In genomic region chr10:78378192-78378591, GRCh38 we compare ENCODE assay signal across 15 cellular contexts.
"Had no signal": no experiment of that assay in that cellular context is flagged by ENCODE, and none has a peak within 500 bp of the region (broad histone marks: within the 10 kb centered on the region; RNA-seq: fewer than 3 reads in every experiment).

No MANE protein-coding gene starts in this region.

- DNase-seq: central memory CD4-positive, alpha-beta T cell; effector CD4-positive, alpha-beta T cell; kidney; mesenchymal stem cell; midbrain; naive thymus-derived CD4-positive, alpha-beta T cell; psoas muscle; right cardiac atrium; stimulated activated CD4-positive, alpha-beta T cell treated with anti-CD3 and anti-CD28 coated beads, Interleukin-15, amount 100 ng/mL, for 24 hours; stimulated activated CD4-positive, alpha-beta T cell treated with anti-CD3 and anti-CD28 coated beads, Interleukin-2, amount 100 ng/mL, for 48 hours; stimulated activated naive B cell treated with anti-CD40 and anti-IgM and Interleukin-4, amounts not matched to agents 10 μg/mL and 1 μg/mL and 100 μg/mL, for 72 hours; transverse colon had no signal

- H3K4me1 ChIP-seq: psoas muscle, transverse colon, vagina had no signal

- H3K9me3 ChIP-seq: psoas muscle, transverse colon, vagina had no signal

- H3K27me3 ChIP-seq: transverse colon, vagina had no signal

- H3K36me3 ChIP-seq: transverse colon, vagina had no signal

- H3K4me3 ChIP-seq: coronary artery, psoas muscle, skin epidermis, transverse colon, vagina had no signal

- H3K27ac ChIP-seq: coronary artery, psoas muscle, transverse colon, vagina had no signal
